Comparison of ENCODE assay signal across 32 cellular contexts in genomic region chr1:237352747-237353146, GRCh38.
"Had no signal": no experiment of that assay in that cellular context is flagged by ENCODE, and none has a peak within 500 bp of the region (broad histone marks: within the 10 kb centered on the region; RNA-seq: fewer than 3 reads in every experiment).

No MANE protein-coding gene starts in this region.

- H3K9me3 ChIP-seq: adrenal gland, body of pancreas, breast epithelium had no signal

- DNase-seq: activated B cell treated with CpG ODN at 0.5 μM for 24 hours; activated CD4-positive, alpha-beta memory T cell treated with anti-CD3 and anti-CD28 coated beads for 36 hours; activated CD4-positive, alpha-beta T cell treated with anti-CD3 and anti-CD28 coated beads for 4 hours; activated CD4-positive, alpha-beta T cell treated with anti-CD3 and anti-CD28 coated beads, Interleukin-2, amount 10 ng/mL, durations not matched to agents 24 days and 14 days; activated CD4-positive, alpha-beta T cell treated with anti-CD3 and anti-CD28 coated beads, Interleukin-2, amount 50 U/mL, for 1 hour; activated CD4-positive, alpha-beta T cell treated with anti-CD3 and anti-CD28 coated beads, Interleukin-2, amount 50 U/mL, for 4 hours; activated CD4-positive, CD25-positive, alpha-beta regulatory T cell treated with anti-CD3 and anti-CD28 coated beads, Interleukin-2, amount 50 U/mL, for 72 hours; activated CD8-positive, alpha-beta memory T cell treated with anti-CD3 and anti-CD28 coated beads, Interleukin-2, amount 50 U/mL, for 4 hours; activated CD8-positive, alpha-beta T cell treated with anti-CD3 and anti-CD28 coated beads for 36 hours; activated effector memory CD4-positive, alpha-beta T cell treated with anti-CD3 and anti-CD28 coated beads, Interleukin-2, amount 50 U/mL, for 16 hours; activated gamma-delta T cell treated with Interleukin-2 at 50 U/mL for 16 hours; activated naive CD4-positive, alpha-beta T cell; activated naive CD4-positive, alpha-beta T cell treated with anti-CD3 and anti-CD28 coated beads for 36 hours; activated naive CD4-positive, alpha-beta T cell treated with anti-CD3 and anti-CD28 coated beads, Interleukin-2, amount 50 U/mL, for 16 hours; activated naive CD8-positive, alpha-beta T cell treated with anti-CD3 and anti-CD28 coated beads for 36 hours; activated T-cell treated with anti-CD3 and anti-CD28 coated beads for 4 hours; activated T-cell treated with anti-CD3 and anti-CD28 coated beads, Interleukin-2, amount 50 U/mL, for 1 hour; activated T-cell treated with anti-CD3 and anti-CD28 coated beads, Interleukin-2, amount 50 U/mL, for 4 hours; activated T-cell treated with anti-CD3 and anti-CD28 coated beads, Interleukin-2, amount 50 U/mL, for 72 hours; adrenal gland; amniotic stem cell; aorta; body of pancreas; brain microvascular endothelial cell; central memory CD4-positive, alpha-beta T cell; T-helper 2 cell; T-helper 9 cell had no signal

- H3K27ac ChIP-seq: adrenal gland, body of pancreas, brain microvascular endothelial cell, breast epithelium, VCaP had no signal

- FAIRE-seq: astrocyte had no signal

- ATAC-seq: activated CD8-positive, alpha-beta T cell treated with anti-CD3 and anti-CD28 coated beads for 36 hours; activated naive CD4-positive, alpha-beta T cell treated with anti-CD3 and anti-CD28 coated beads, Interleukin-2, amount 50 U/mL, for 72 hours; activated T-cell treated with anti-CD3 and anti-CD28 coated beads, Interleukin-2, amount 50 U/mL, for 4 hours; activated T-cell treated with anti-CD3 and anti-CD28 coated beads, Interleukin-2, amount 50 U/mL, for 72 hours; activated T-helper 17 cell treated with anti-CD3 and anti-CD28 coated beads, Interleukin-2, amount 50 U/mL, for 72 hours; body of pancreas had no signal

- H3K27me3 ChIP-seq: adrenal gland, body of pancreas, brain microvascular endothelial cell, breast epithelium had no signal

- H3K4me1 ChIP-seq: adrenal gland, body of pancreas, breast epithelium had no signal

- H3K36me3 ChIP-seq: adrenal gland, brain microvascular endothelial cell, breast epithelium had no signal

- H3K4me3 ChIP-seq: adrenal gland, body of pancreas, breast epithelium had no signal
